1 cellular context compared by ENCODE assay signal in the genomic region with DNA sequence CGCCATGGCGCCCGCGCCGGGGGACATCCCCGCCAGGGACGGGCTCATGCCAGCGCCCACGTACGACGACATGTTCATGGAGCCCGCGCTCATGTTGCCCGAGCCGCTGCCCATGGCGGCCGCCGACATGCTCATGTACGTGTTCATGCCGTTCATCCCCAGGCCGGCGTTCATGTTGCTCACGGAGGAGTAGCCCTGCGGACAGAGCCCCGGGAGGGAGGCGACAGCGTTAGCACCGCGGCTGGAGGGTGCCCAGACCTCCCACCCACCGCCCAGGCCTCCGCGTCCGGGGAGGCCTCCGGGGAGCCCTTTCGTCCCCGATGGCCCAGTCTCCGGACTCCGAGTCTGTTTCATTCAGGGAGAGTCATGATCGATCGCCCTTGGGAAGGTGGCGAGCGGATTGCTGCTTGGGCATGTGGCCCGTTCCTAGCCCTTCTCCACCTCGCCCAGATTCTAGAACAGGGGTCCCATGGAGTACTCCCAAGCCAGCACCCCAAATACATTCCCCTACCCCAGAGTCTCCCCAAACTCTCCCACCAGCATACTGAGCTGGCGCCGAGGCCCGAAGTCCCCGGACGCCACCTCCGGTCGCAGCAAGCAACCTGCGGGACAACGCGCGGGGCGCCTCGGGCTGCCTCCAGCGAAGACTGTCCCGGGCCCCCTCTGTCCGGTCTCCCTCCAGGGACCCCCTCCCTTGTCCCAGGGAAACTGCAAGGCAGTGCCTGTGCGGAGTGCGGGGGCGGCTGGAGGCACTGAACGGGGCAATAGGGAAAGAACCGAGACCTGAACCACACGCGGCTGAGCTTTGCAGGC.
TF ChIP-seq lines count a peak whose summit lies in the region.

No MANE protein-coding gene starts in this region.

TF ChIP-seq in HepG2, 621 proteins besides CTCF, POLR2A, EP300 and RAD21 (continued from another document):
- no peak for TF ChIP-seq ARHGAP35 (CRISPR knock-in tag; IDR thresholded peaks at IDR 0.05; ENCODE audit: borderline replicate concordance)
- peak; percentile 49; the same call in 1 of the 2 replicates for TF ChIP-seq GLI4 (CRISPR knock-in tag; IDR thresholded peaks at IDR 0.05; ENCODE audit: borderline replicate concordance)
- TF ChIP-seq MED1 (CRISPR knock-in tag; IDR thresholded peaks at IDR 0.05) = no peak
- TF ChIP-seq ZIK1 (CRISPR knock-in tag; IDR thresholded peaks at IDR 0.05; ENCODE audit: borderline replicate concordance, low read depth) = 0 out of 2 replicates have a peak, but pooled peaks have one; percentile 28
- TF ChIP-seq HNRNPL (IDR thresholded peaks at IDR 0.05; ENCODE audit: low read depth, low read length) = no peak
- TF ChIP-seq SMC3 (IDR thresholded peaks at IDR 0.05; ENCODE audit: low read length) = no peak
- TF ChIP-seq REPIN1 (CRISPR knock-in tag; IDR thresholded peaks at IDR 0.05; ENCODE audit: borderline replicate concordance, low read depth) = no peak; the same call in 1 of the 2 replicates
- no peak for TF ChIP-seq DNMT3B (CRISPR knock-in tag; conservative IDR thresholded peaks at IDR 0.05)
- no peak for TF ChIP-seq FOXK2 (IDR thresholded peaks at IDR 0.05)
- peak; percentile 21; the same call in 1 of the 2 replicates for TF ChIP-seq ZNF441 (CRISPR knock-in tag; IDR thresholded peaks at IDR 0.05; ENCODE audit: borderline replicate concordance)
- peak; percentile 11; the same call in 1 of the 2 replicates for TF ChIP-seq HOXA3 (CRISPR knock-in tag; IDR thresholded peaks at IDR 0.05)
- TF ChIP-seq ATF7-NPFF (CRISPR knock-in tag; IDR thresholded peaks at IDR 0.05; ENCODE audit: low read depth) = peak; percentile 59; the same call in 1 of the 2 replicates
- TF ChIP-seq POGZ (CRISPR knock-in tag; IDR thresholded peaks at IDR 0.05) = no peak
- TF ChIP-seq ZNF792 (CRISPR knock-in tag; IDR thresholded peaks at IDR 0.05) = peak; percentile 13
- 0 out of 2 replicates have a peak, but pooled peaks have one; percentile 72 for TF ChIP-seq RFXANK (CRISPR knock-in tag; IDR thresholded peaks at IDR 0.05)
- TF ChIP-seq ATAD3A (CRISPR knock-in tag; IDR thresholded peaks at IDR 0.05) = 0 out of 2 replicates have a peak, but pooled peaks have one; percentile 34
- TF ChIP-seq HIVEP1 (CRISPR knock-in tag; IDR thresholded peaks at IDR 0.05) = no peak
- peak; percentile 11; the same call in 1 of the 2 replicates for TF ChIP-seq HNF4A (CRISPR knock-in tag; IDR thresholded peaks at IDR 0.05)
- TF ChIP-seq MYC (CRISPR knock-in tag; IDR thresholded peaks at IDR 0.05; ENCODE audit: borderline replicate concordance) = peak; percentile 58
- TF ChIP-seq CBX1 (IDR thresholded peaks at IDR 0.05; ENCODE audit: low read depth) = no peak
